In genomic region chr4:592825-593520, GRCh38 we compare ENCODE assay signal across 25 cellular contexts. TPM values are rescaled to one million over a fixed set of nuclear protein-coding genes. Genes with fewer than 3 reads are reported as not detected.
"Had no signal": no experiment of that assay in that cellular context is flagged by ENCODE, and none has a peak within 500 bp of the region (broad histone marks: within the 10 kb centered on the region; RNA-seq: fewer than 3 reads in every experiment).

No MANE protein-coding gene starts in this region.

- H3K9me3 ChIP-seq: neutrophil, suprapubic skin, tibial artery, upper lobe of right lung, vagina had no signal

- H3K27ac ChIP-seq: dorsolateral prefrontal cortex, heart left ventricle, neutrophil, right atrium auricular region, suprapubic skin, tibial artery, upper lobe of right lung, vagina had no signal

- H3K4me1 ChIP-seq: heart left ventricle, right atrium auricular region, suprapubic skin, tibial artery, upper lobe of right lung, vagina had no signal

- H3K36me3 ChIP-seq: heart left ventricle, neutrophil, right atrium auricular region, suprapubic skin, tibial artery, upper lobe of right lung, vagina had no signal

- H3K4me3 ChIP-seq: dorsolateral prefrontal cortex, heart left ventricle, right atrium auricular region, suprapubic skin, tibial artery, upper lobe of right lung, vagina had no signal

- ATAC-seq: heart left ventricle, left colon, left ventricle myocardium superior, upper lobe of right lung had no signal

- H3K27me3 ChIP-seq: dorsolateral prefrontal cortex, right atrium auricular region, tibial artery, vagina had no signal

- FAIRE-seq: small intestine had no signal

- H3K27ac Mint-ChIP-seq: nephron progenitor cell had no signal

- H3K4me3 Mint-ChIP-seq: naive B cell, nephron progenitor cell had no signal

- DNase-seq: cortex of kidney; dorsolateral prefrontal cortex; effector CD8-positive, alpha-beta T cell; foreskin melanocyte; heart left ventricle; hippocampal formation; left colon; left ventricle myocardium superior; mesendoderm; naive B cell; nephron progenitor cell; posterior cingulate gyrus; small intestine; stimulated activated CD4-positive, alpha-beta T cell treated with anti-CD3 and anti-CD28 coated beads, Interleukin-12 subunit alpha, Interleukin-12 subunit beta, amount 100 ng/mL, for 4 hours; stimulated activated naive CD4-positive, alpha-beta T cell treated with Interleukin-2 at 50 U/mL for 16 hours; tibial artery; upper lobe of right lung had no signal

- H3K4me1 Mint-ChIP-seq: nephron progenitor cell had no signal

RNA-seq across cellular contexts. Expression of gene TMEM271, which starts 16.9 kb away (rescaled TPM):
- total RNA-seq: heart left ventricle, kidney epithelial cell, left colon, left ventricle myocardium superior, lung microvascular endothelial cell, osteoblast, pulmonary artery endothelial cell, right atrium auricular region, upper lobe of right lung had no signal
- polyA plus RNA-seq: heart left ventricle had no signal

RNA-seq across cellular contexts. Expression of gene PDE6B, which starts 32.4 kb away (rescaled TPM):
- total RNA-seq: osteoblast had no signal
